ENCODE assay signal across 24 cellular contexts in the genomic region with DNA sequence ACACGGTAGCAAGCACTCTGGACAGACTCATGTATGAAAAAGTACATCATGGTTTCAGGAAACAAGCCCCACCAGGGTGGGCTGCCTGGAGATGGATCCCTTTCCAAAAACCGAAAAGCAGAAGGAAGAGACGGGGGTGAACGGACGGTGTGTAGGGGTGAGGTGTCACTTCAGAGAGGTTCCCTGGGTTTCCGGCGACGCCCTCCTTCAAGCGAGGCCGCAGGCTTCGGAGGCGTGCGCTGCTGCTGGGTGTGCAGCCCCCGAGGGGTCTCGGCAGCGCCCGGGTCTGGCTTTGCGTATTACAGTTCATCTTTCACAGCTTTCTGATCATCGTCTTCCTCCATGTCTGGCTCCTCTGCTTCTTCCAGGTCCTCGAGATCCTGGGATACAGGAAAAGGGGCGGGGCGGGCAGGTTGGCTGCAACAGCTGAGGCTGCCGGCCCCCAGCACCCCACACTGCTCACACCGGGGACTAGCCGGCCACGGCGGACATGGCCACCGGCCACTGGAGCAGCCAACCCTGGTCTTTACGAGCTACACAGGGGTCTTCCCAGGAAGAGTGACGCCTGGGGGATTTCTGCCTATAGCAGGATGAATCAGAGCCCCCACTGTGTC. TPM values are rescaled to one million over a fixed set of nuclear protein-coding genes. Genes with fewer than 3 reads are reported as not detected.
DNase-seq lines count a peak whose midpoint lies in the region; ATAC-seq, FAIRE-seq and TF ChIP-seq lines count a peak whose summit lies in the region.
"Had no signal": no experiment of that assay in that cellular context is flagged by ENCODE, and none has a peak within 500 bp of the region (broad histone marks: within the 10 kb centered on the region; RNA-seq: fewer than 3 reads in every experiment).

No MANE protein-coding gene starts in this region.

- peaks cover 37 to 50% of the 10 kb centered on the region in 2 experiments; a peak in 3 of 4 replicates for H3K36me3 ChIP-seq in HCT116 (ENCODE audit: control insufficient read depth in 1 of 2, insufficient read depth in 2 of 2, low read length in 2 of 2)
- H3K36me3 ChIP-seq in GM12878 (ENCODE audit: control insufficient read depth in 2 of 2, insufficient read depth in 2 of 2, low read length in 1 of 2) = peaks cover 33 to 40% of the 10 kb centered on the region in 2 experiments
- H3K36me3 ChIP-seq in neutrophil = peaks cover 63% of the 10 kb centered on the region
- peaks cover 63% of the 10 kb centered on the region for H3K36me3 ChIP-seq in left ventricle myocardium inferior
- H3K36me3 ChIP-seq: neural progenitor cell had no signal

- CTCF ChIA-PET in HCT116 (lab: Charles Lee) (no interaction called here), GM12878 (lab: Yijun Ruan, JAX) (no interaction called here)

- H2AFZ ChIP-seq in HCT116 (ENCODE audit: low read depth, low read length, poor library complexity, severe bottlenecking) = no peak overlapping the region
- no peak overlapping the region for H2AFZ ChIP-seq in GM12878 (ENCODE audit: control insufficient read depth, low read depth, low read length)
- H2AFZ ChIP-seq: neural progenitor cell had no signal

- no TSS peak for BruUV-seq in HCT116 (replicated peaks; lab: Mats Ljungman, UMichigan)
- no TSS peak for BruUV-seq in GM12878 (replicated peaks; lab: Mats Ljungman, UMichigan)

- no peaks in the 10 kb centered on the region for H3K9me3 ChIP-seq in HCT116 (ENCODE audit: control insufficient read depth in 1 of 2, insufficient read depth in 1 of 2, low read depth in 1 of 2, low read length in 2 of 2)
- no peaks in the 10 kb centered on the region for H3K9me3 ChIP-seq in GM12878 (replicated peaks; ENCODE audit: control insufficient read depth, insufficient read depth, low read length)
- no peaks in the 10 kb centered on the region for H3K9me3 ChIP-seq in neutrophil
- H3K9me3 ChIP-seq in left ventricle myocardium inferior (replicated peaks) = no peaks in the 10 kb centered on the region
- H3K9me3 ChIP-seq: mucosa of descending colon, Peyer's patch, SJSA1 had no signal

- H3K4me3 ChIP-seq in HCT116 (replicated peaks in 1 of 2; ENCODE audit: low read depth in 1 of 2, low read length in 2 of 2) = no peak overlapping the region
- H3K4me3 ChIP-seq in GM12878 = no peak overlapping the region
- no peak overlapping the region for H3K4me3 ChIP-seq in neutrophil (ENCODE audit: low read depth in 1 of 2, low read length in 1 of 2)
- H3K4me3 ChIP-seq in left ventricle myocardium inferior = no peak overlapping the region
- H3K4me3 ChIP-seq: mucosa of descending colon, neural progenitor cell, Peyer's patch, SJSA1, skin epidermis had no signal

- H3K27ac ChIP-seq in HCT116 (ENCODE audit: low read depth, low read length) (no peak overlapping the region), GM12878 (ENCODE audit: control insufficient read depth, insufficient read depth) (no peak overlapping the region), neutrophil (peak overlapping the region; percentile 33), left ventricle myocardium inferior (replicated peaks) (no peak overlapping the region)
- H3K27ac ChIP-seq: neural progenitor cell, SJSA1 had no signal

- POLR2A ChIA-PET in HCT116 (lab: Charles Lee) (interaction anchor here (1.0 kb wide), 1 partner anchor 114 kb away, joined by 3 read pairs; no protein-coding TSS in a partner anchor), GM12878 (lab: Charles Lee) (no interaction called here)

- FAIRE-seq in GM12878 (lab: Jason Lieb, UNC) = no peak

- H3K9ac ChIP-seq in HCT116 (ENCODE audit: low read length) = no peak overlapping the region
- H3K9ac ChIP-seq in GM12878 (ENCODE audit: control insufficient read depth, insufficient read depth, low read length) = no peak overlapping the region
- H3K9ac ChIP-seq: neural progenitor cell had no signal

- 94% methylated on average over 30 of the region's 30 CpGs for WGBS in GM12878 (ENCODE audit: insufficient coverage, insufficient replicate concordance, low lambda C conversion rate, missing lambda C conversion rate)

- H3K4me1 ChIP-seq in HCT116 (ENCODE audit: control insufficient read depth in 1 of 2, insufficient read depth in 2 of 2, low read length in 2 of 2) (no peaks in the 10 kb centered on the region), GM12878 (ENCODE audit: control insufficient read depth, insufficient read depth, low read length) (no peaks in the 10 kb centered on the region), neutrophil (ENCODE audit: control insufficient read depth in 1 of 2, insufficient read depth in 1 of 2, low read depth in 1 of 2, low read length in 1 of 2) (peaks cover 26 to 37% of the 10 kb centered on the region in 2 experiments), left ventricle myocardium inferior (peaks cover 21% of the 10 kb centered on the region)
- H3K4me1 ChIP-seq: neural progenitor cell, Peyer's patch, SJSA1 had no signal

- no peaks in the 10 kb centered on the region for H4K20me1 ChIP-seq in HCT116 (ENCODE audit: insufficient read depth)
- no peaks in the 10 kb centered on the region for H4K20me1 ChIP-seq in GM12878 (ENCODE audit: control insufficient read depth, insufficient read depth)

- TF ChIP-seq POLR2A in HCT116 (IDR thresholded peaks at IDR 0.05; ENCODE audit: borderline replicate concordance, extremely low read depth, insufficient read depth, insufficient read length) = no peak
- TF ChIP-seq POLR2A in GM12878 (IDR thresholded peaks at IDR 0.05; ENCODE audit: low read depth, low read length) = no peak

- no peak overlapping the region for H3K4me2 ChIP-seq in HCT116 (ENCODE audit: low read length)
- no peak overlapping the region for H3K4me2 ChIP-seq in GM12878 (ENCODE audit: control insufficient read depth, insufficient read depth)
- H3K4me2 ChIP-seq: neural progenitor cell had no signal

- ATAC-seq in HCT116 (0 out of 2 replicates have a peak, but pooled peaks have one; percentile 3), GM12878 (no peak)
- ATAC-seq: stimulated activated naive B cell treated with anti-CD40 and anti-IgM and Interleukin-4, amounts not matched to agents 10 μg/mL and 1 μg/mL and 100 μg/mL, for 72 hours had no signal

- in situ Hi-C loops in GM12878 (cut with MboI) = no loop called here

- H3K9me2 ChIP-seq in HCT116 (ENCODE audit: insufficient read depth) = no peaks in the 10 kb centered on the region

- H3K27me3 ChIP-seq in HCT116 (ENCODE audit: insufficient read depth, low read length) (no peaks in the 10 kb centered on the region), GM12878 (replicated peaks in 1 of 2; ENCODE audit: control insufficient read depth in 2 of 2, insufficient read depth in 2 of 2, low read length in 1 of 2) (no peaks in the 10 kb centered on the region), neutrophil (no peaks in the 10 kb centered on the region), left ventricle myocardium inferior (ENCODE audit: low read depth) (no peaks in the 10 kb centered on the region)
- H3K27me3 ChIP-seq: neural progenitor cell, Peyer's patch, SJSA1 had no signal

- H3K79me2 ChIP-seq in HCT116 (ENCODE audit: insufficient read depth, low read length) (no peaks in the 10 kb centered on the region), GM12878 (ENCODE audit: control insufficient read depth, insufficient read depth, low read length) (no peaks in the 10 kb centered on the region)

- SMC1A ChIA-PET in GM12878 (lab: Charles Lee; ENCODE audit: uncharacterized antibody, unreplicated experiment) = no interaction called here

- no peak for TF ChIP-seq EP300 in GM12878 (IDR thresholded peaks at IDR 0.05; ENCODE audit: borderline replicate concordance in 1 of 2, control insufficient read depth in 1 of 2, low read depth in 2 of 2, low read length in 2 of 2)

- intact Hi-C loops in HCT116 (cut with micrococcal nuclease) (no loop called here), GM12878 (cut with micrococcal nuclease; ENCODE audit: unreplicated experiment) (no loop called here), left ventricle myocardium inferior (cut with micrococcal nuclease) (no loop called here)

- RAD21 ChIA-PET in HCT116 (lab: Charles Lee; ENCODE audit: low non-redundant PET in 1 of 2, low total read pairs in 2 of 2, uncharacterized antibody in 2 of 2, unreplicated experiment in 2 of 2) = no interaction called here
- RAD21 ChIA-PET in GM12878 (lab: Charles Lee; ENCODE audit: unreplicated experiment) = no interaction called here

- TF ChIP-seq RAD21 in HCT116 (IDR thresholded peaks at IDR 0.05; ENCODE audit: low read depth) (no peak), GM12878 (IDR thresholded peaks at IDR 0.05; ENCODE audit: insufficient read depth, low read depth, low read length) (no peak)

- TF ChIP-seq CTCF in HCT116 (IDR thresholded peaks at IDR 0.05 in 2 of 3, conservative IDR thresholded peaks at IDR 0.05 in 1 of 3; ENCODE audit: borderline replicate concordance in 1 of 3, insufficient read depth in 1 of 3, low read depth in 2 of 3, low read length in 2 of 3) (no peak), GM12878 (IDR thresholded peaks at IDR 0.05 in 2 of 3, conservative IDR thresholded peaks at IDR 0.05 in 1 of 3; ENCODE audit: control insufficient read depth in 2 of 3, extremely low read depth in 1 of 3, insufficient read depth in 1 of 3, low read depth in 3 of 3, low read length in 3 of 3) (no peak), neutrophil (IDR thresholded peaks at IDR 0.05) (no peak), left ventricle myocardium inferior (IDR thresholded peaks at IDR 0.05; ENCODE audit: borderline replicate concordance) (no peak)

- DNase-seq in HCT116 (ENCODE audit: low read depth, low spot score) (no peak), GM12878 (ENCODE audit: low read depth, low spot score) (no peak), NCI-H510A treated with DMSO at 0.1 percent for 48 hours (lab: John Stamatoyannopoulos, UW) (no peak), left ventricle myocardium inferior (no peak), islet precursor cell (no peak)
- DNase-seq: activated CD4-positive, alpha-beta T cell treated with anti-CD3 and anti-CD28 coated beads for 48 hours; activated naive CD8-positive, alpha-beta T cell treated with anti-CD3 and anti-CD28 coated beads for 36 hours; C1 segment of cervical spinal cord; cerebellar nuclear complex; GOT3; mucosa of descending colon; NCI-H1105 treated with DMSO at 0.1 percent for 48 hours; NCI-H446 treated with DMSO at 0.1 percent for 48 hours; NK-92 treated with Interleukin-12 subunit alpha and Interleukin-12 subunit beta, amount 100 ng/mL, for 24 hours; Peyer's patch; stimulated activated CD4-positive, alpha-beta T cell treated with anti-CD3 and anti-CD28 coated beads, Interleukin-2, amount 100 ng/mL, for 48 hours; stimulated activated naive B cell treated with anti-CD40 and anti-IgM and Interleukin-4, amounts not matched to agents 10 μg/mL and 1 μg/mL and 100 μg/mL, for 72 hours had no signal

RNA-seq across cellular contexts. Expression of a gene that starts 9.0 kb away (rescaled TPM):
- total RNA-seq in HCT116 (2021; ENCODE audit: unreplicated experiment) (not detected), GM12878 (2014; rRNA removed) (0.17 and 2.0 TPM in 2 replicates), GM12878 (2014; rRNA removed; fragmentation: Illumina TruSeq; extraction: Trizol) (0.14 and 0.31 TPM in 2 replicates), GM12878 (2021) (0.49 and 0.53 TPM in 2 replicates), left ventricle myocardium inferior (0.25 TPM)
- polyA plus RNA-seq in HCT116 (2012) = 0.64 and 0.76 TPM in 2 replicates
- not detected in 2 replicates for total RNA-seq in GM12878 (2013; cell fraction: nucleolus; rRNA removed)
- not detected for polyA plus RNA-seq in GM12878 (2011; ENCODE audit: low read depth)
- polyA plus RNA-seq in GM12878 (2011; rRNA removed) (not detected in 2 replicates), GM12878 (2014; fragmentation: Illumina TruSeq; extraction: Trizol) (0.28 TPM in 1 of 2 replicates, not detected in the other), GM12878 (2014; fragmentation: Nextera tagmentation; extraction: Ambion mirVana) (not detected), GM12878 (2014; rRNA removed) (0.59 and 0.61 TPM in 2 replicates), GM12878 (2016; fragmentation: Nextera tagmentation; extraction: Ambion mirVana) (1 to 10 TPM in 1 of 2 experiments, under 1 TPM in 1; 0.70 to 1.6 TPM)
- polyA plus RNA-seq in GM12878 (2011; cell fraction: cytosol; rRNA removed) = 0.12 TPM in 1 of 2 replicates, not detected in the other
- not detected in 2 replicates for polyA plus RNA-seq in GM12878 (2011; cell fraction: nucleus; rRNA removed)
- polyA plus RNA-seq in GM12878 (2012) = 1.2 and 1.7 TPM in 2 replicates
- not detected in 2 replicates for polyA minus RNA-seq in GM12878 (2011; rRNA and poly(A)+ RNA removed)
- polyA minus RNA-seq in GM12878 (2011; cell fraction: cytosol; rRNA and poly(A)+ RNA removed) = not detected in 2 replicates
- not detected in 2 replicates for polyA minus RNA-seq in GM12878 (2011; cell fraction: nucleus; rRNA and poly(A)+ RNA removed)
- total RNA-seq: activated naive CD8-positive, alpha-beta T cell treated with anti-CD3 and anti-CD28 coated beads for 36 hours; Peyer's patch; SJSA1; T-helper 1 cell treated with Interleukin-12 subunit alpha and Interleukin-12 subunit beta and Interleukin-4 antibody, amounts not matched to agents 30 ng/mL and 1 ng/mL, for 36 hours; temporal lobe had no signal
- polyA plus RNA-seq: AG04450 had no signal

RNA-seq across cellular contexts. Expression of a gene that starts 10.7 kb away (rescaled TPM):
- total RNA-seq in HCT116 (2021; ENCODE audit: unreplicated experiment) (59.2 TPM), GM12878 (2014; rRNA removed) (33.8 and 39.7 TPM in 2 replicates), GM12878 (2014; rRNA removed; fragmentation: Illumina TruSeq; extraction: Trizol) (12.1 and 15.6 TPM in 2 replicates), GM12878 (2021) (39.9 and 40.3 TPM in 2 replicates), left ventricle myocardium inferior (110 TPM)
- polyA plus RNA-seq in HCT116 (2012) = 63.3 and 64.8 TPM in 2 replicates
- 11.0 and 15.2 TPM in 2 replicates for total RNA-seq in GM12878 (2013; cell fraction: nucleolus; rRNA removed)
- polyA plus RNA-seq in GM12878 (2011; ENCODE audit: low read depth) = 7.6 TPM
- polyA plus RNA-seq in GM12878 (2011; rRNA removed) (11.6 and 21.9 TPM in 2 replicates), GM12878 (2014; fragmentation: Illumina TruSeq; extraction: Trizol) (0.81 and 5.7 TPM in 2 replicates), GM12878 (2014; fragmentation: Nextera tagmentation; extraction: Ambion mirVana) (1 to 10 TPM in 1 of 2 experiments, under 1 TPM in 1; 0.31 to 3.8 TPM), GM12878 (2014; rRNA removed) (41.8 and 42.7 TPM in 2 replicates), GM12878 (2016; fragmentation: Nextera tagmentation; extraction: Ambion mirVana) (10 to 100 TPM; 44.1 to 54.4 TPM)
- 43.2 and 72.1 TPM in 2 replicates for polyA plus RNA-seq in GM12878 (2011; cell fraction: cytosol; rRNA removed)
- 49.4 and 61.7 TPM in 2 replicates for polyA plus RNA-seq in GM12878 (2011; cell fraction: nucleus; rRNA removed)
- 28.3 and 30.2 TPM in 2 replicates for polyA plus RNA-seq in GM12878 (2012)
- 4.6 and 14.3 TPM in 2 replicates for polyA minus RNA-seq in GM12878 (2011; rRNA and poly(A)+ RNA removed)
- 13.2 and 14.6 TPM in 2 replicates for polyA minus RNA-seq in GM12878 (2011; cell fraction: cytosol; rRNA and poly(A)+ RNA removed)
- 4.5 and 6.7 TPM in 2 replicates for polyA minus RNA-seq in GM12878 (2011; cell fraction: nucleus; rRNA and poly(A)+ RNA removed)

RNA-seq across cellular contexts. Expression of a gene that starts 16.5 kb away (rescaled TPM):
- total RNA-seq in HCT116 (2021; ENCODE audit: unreplicated experiment) (1,043 TPM), GM12878 (2014; rRNA removed) (378 and 467 TPM in 2 replicates), GM12878 (2014; rRNA removed; fragmentation: Illumina TruSeq; extraction: Trizol) (247 and 285 TPM in 2 replicates), GM12878 (2021) (378 and 437 TPM in 2 replicates), left ventricle myocardium inferior (267 TPM)
- polyA plus RNA-seq in HCT116 (2012) = 1,480 and 1,509 TPM in 2 replicates
- 377 and 380 TPM in 2 replicates for total RNA-seq in GM12878 (2013; cell fraction: nucleolus; rRNA removed)
- 409 TPM for polyA plus RNA-seq in GM12878 (2011; ENCODE audit: low read depth)
- polyA plus RNA-seq in GM12878 (2011; rRNA removed) (44.1 and 49.9 TPM in 2 replicates), GM12878 (2014; fragmentation: Illumina TruSeq; extraction: Trizol) (458 and 725 TPM in 2 replicates), GM12878 (2014; fragmentation: Nextera tagmentation; extraction: Ambion mirVana) (10 to 100 TPM in 1 of 2 experiments, 1 to 10 TPM in 1; 4.7 to 18.3 TPM), GM12878 (2014; rRNA removed) (128 and 182 TPM in 2 replicates), GM12878 (2016; fragmentation: Nextera tagmentation; extraction: Ambion mirVana) (100 to 1,000 TPM; 543 to 549 TPM)
- polyA plus RNA-seq in GM12878 (2011; cell fraction: cytosol; rRNA removed) = 37.3 and 56.7 TPM in 2 replicates
- polyA plus RNA-seq in GM12878 (2011; cell fraction: nucleus; rRNA removed) = 82.9 and 101 TPM in 2 replicates
- 697 and 937 TPM in 2 replicates for polyA plus RNA-seq in GM12878 (2012)
- polyA minus RNA-seq in GM12878 (2011; rRNA and poly(A)+ RNA removed) = 38.8 and 46.2 TPM in 2 replicates
- 65.3 and 66.3 TPM in 2 replicates for polyA minus RNA-seq in GM12878 (2011; cell fraction: cytosol; rRNA and poly(A)+ RNA removed)
- 59.7 and 74.5 TPM in 2 replicates for polyA minus RNA-seq in GM12878 (2011; cell fraction: nucleus; rRNA and poly(A)+ RNA removed)

RNA-seq across cellular contexts. Expression of a gene that starts 27.3 kb away (rescaled TPM):
- 554 TPM for total RNA-seq in HCT116 (2021; ENCODE audit: unreplicated experiment)
- polyA plus RNA-seq in HCT116 (2012) = 393 and 453 TPM in 2 replicates
- total RNA-seq in GM12878 (2013; cell fraction: nucleolus; rRNA removed) = 115 and 120 TPM in 2 replicates
- 139 and 180 TPM in 2 replicates for total RNA-seq in GM12878 (2014; rRNA removed)
- 124 and 125 TPM in 2 replicates for total RNA-seq in GM12878 (2014; rRNA removed; fragmentation: Illumina TruSeq; extraction: Trizol)
- total RNA-seq in GM12878 (2021) = 538 and 552 TPM in 2 replicates
- polyA plus RNA-seq in GM12878 (2011; ENCODE audit: low read depth) = 219 TPM
- polyA plus RNA-seq in GM12878 (2011; rRNA removed) = 18.6 and 39.5 TPM in 2 replicates
- polyA plus RNA-seq in GM12878 (2011; cell fraction: cytosol; rRNA removed) = 75.8 and 96.8 TPM in 2 replicates
- 178 and 263 TPM in 2 replicates for polyA plus RNA-seq in GM12878 (2011; cell fraction: nucleus; rRNA removed)
- 247 and 301 TPM in 2 replicates for polyA plus RNA-seq in GM12878 (2012)
- 24.3 and 159 TPM in 2 replicates for polyA plus RNA-seq in GM12878 (2014; fragmentation: Illumina TruSeq; extraction: Trizol)
- 10 to 100 TPM; 17.9 to 47.8 TPM for polyA plus RNA-seq in GM12878 (2014; fragmentation: Nextera tagmentation; extraction: Ambion mirVana)
- 184 and 246 TPM in 2 replicates for polyA plus RNA-seq in GM12878 (2014; rRNA removed)
- 100 to 1,000 TPM; 336 to 349 TPM for polyA plus RNA-seq in GM12878 (2016; fragmentation: Nextera tagmentation; extraction: Ambion mirVana)
- polyA minus RNA-seq in GM12878 (2011; rRNA and poly(A)+ RNA removed) = 18.3 and 38.9 TPM in 2 replicates
- 59.9 and 91.7 TPM in 2 replicates for polyA minus RNA-seq in GM12878 (2011; cell fraction: cytosol; rRNA and poly(A)+ RNA removed)
- 72.5 and 108 TPM in 2 replicates for polyA minus RNA-seq in GM12878 (2011; cell fraction: nucleus; rRNA and poly(A)+ RNA removed)
- 95.1 TPM for total RNA-seq in left ventricle myocardium inferior

RNA-seq across cellular contexts. Expression of a gene that starts 39.9 kb away (rescaled TPM):
- not detected for total RNA-seq in HCT116 (2021; ENCODE audit: unreplicated experiment)
- polyA plus RNA-seq in HCT116 (2012) = 0.12 TPM in 1 of 2 replicates, not detected in the other
- not detected in 2 replicates for total RNA-seq in GM12878 (2013; cell fraction: nucleolus; rRNA removed)
- total RNA-seq in GM12878 (2014; rRNA removed) = not detected in 2 replicates
- total RNA-seq in GM12878 (2014; rRNA removed; fragmentation: Illumina TruSeq; extraction: Trizol) = not detected in 2 replicates
- not detected in 2 replicates for total RNA-seq in GM12878 (2021)
- not detected for polyA plus RNA-seq in GM12878 (2011; ENCODE audit: low read depth)
- not detected in 2 replicates for polyA plus RNA-seq in GM12878 (2011; rRNA removed)
- polyA plus RNA-seq in GM12878 (2011; cell fraction: cytosol; rRNA removed) = not detected in 2 replicates
- polyA plus RNA-seq in GM12878 (2011; cell fraction: nucleus; rRNA removed) = 0.30 TPM in 1 of 2 replicates, not detected in the other
- polyA plus RNA-seq in GM12878 (2012) = 0.20 TPM in 1 of 2 replicates, not detected in the other
- polyA plus RNA-seq in GM12878 (2014; fragmentation: Illumina TruSeq; extraction: Trizol) = not detected in 2 replicates
- not detected for polyA plus RNA-seq in GM12878 (2014; fragmentation: Nextera tagmentation; extraction: Ambion mirVana)
- not detected in 2 replicates for polyA plus RNA-seq in GM12878 (2014; rRNA removed)
- polyA plus RNA-seq in GM12878 (2016; fragmentation: Nextera tagmentation; extraction: Ambion mirVana) = not detected
- not detected in 2 replicates for polyA minus RNA-seq in GM12878 (2011; rRNA and poly(A)+ RNA removed)
- polyA minus RNA-seq in GM12878 (2011; cell fraction: cytosol; rRNA and poly(A)+ RNA removed) = not detected in 2 replicates
- polyA minus RNA-seq in GM12878 (2011; cell fraction: nucleus; rRNA and poly(A)+ RNA removed) = not detected in 2 replicates
- total RNA-seq in left ventricle myocardium inferior = not detected
- total RNA-seq: activated naive CD8-positive, alpha-beta T cell treated with anti-CD3 and anti-CD28 coated beads for 36 hours; SJSA1; T-helper 1 cell treated with Interleukin-12 subunit alpha and Interleukin-12 subunit beta and Interleukin-4 antibody, amounts not matched to agents 30 ng/mL and 1 ng/mL, for 36 hours; temporal lobe had no signal
- polyA plus RNA-seq: AG04450 had no signal
